Comparison of ENCODE assay signal across 10 cellular contexts in the genomic region with DNA sequence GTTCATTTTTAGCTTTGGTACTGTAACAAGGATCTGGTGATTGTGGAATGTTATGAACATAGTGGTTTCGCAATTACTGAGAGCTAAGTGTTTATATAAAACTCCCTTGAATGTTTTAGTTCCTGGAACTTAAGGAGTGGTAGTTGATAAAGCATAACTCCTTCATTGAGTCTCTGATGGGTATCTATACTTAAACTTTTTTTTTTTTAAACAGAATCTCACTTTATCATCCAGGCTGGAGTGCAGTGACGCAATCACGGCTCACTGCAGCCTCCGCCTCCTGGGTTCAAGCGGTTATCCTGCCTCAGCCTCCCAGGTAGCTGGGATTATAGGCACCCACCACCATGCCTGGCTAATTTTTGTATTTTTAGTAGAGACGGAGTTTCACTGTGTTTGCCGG. TPM values are rescaled to one million over a fixed set of nuclear protein-coding genes. Genes with fewer than 3 reads are reported as not detected.
DNase-seq lines count a peak whose midpoint lies in the region; ATAC-seq and TF ChIP-seq lines count a peak whose summit lies in the region.
"Had no signal": no experiment of that assay in that cellular context is flagged by ENCODE, and none has a peak within 500 bp of the region (broad histone marks: within the 10 kb centered on the region; RNA-seq: fewer than 3 reads in every experiment).

No MANE protein-coding gene starts in this region.

- no peak overlapping the region for H3K18ac ChIP-seq in mesendoderm (ENCODE audit: low read length)

- no peak overlapping the region for H3K56ac ChIP-seq in mesendoderm (ENCODE audit: low read length)

- no peak overlapping the region for H3K4ac ChIP-seq in mesendoderm (ENCODE audit: low read depth, low read length)

- H3K9ac ChIP-seq in HCT116 (ENCODE audit: low read length) (no peak overlapping the region), mesendoderm (ENCODE audit: low read length) (no peak overlapping the region)

- no peak overlapping the region for H3K4me3 ChIP-seq in HCT116 (replicated peaks in 1 of 2; ENCODE audit: low read depth in 1 of 2, low read length in 2 of 2)
- no peak overlapping the region for H3K4me3 ChIP-seq in thymus (ENCODE audit: low read length)
- H3K4me3 ChIP-seq in mesendoderm (ENCODE audit: low read length) = no peak overlapping the region

- RAD21 ChIA-PET in HCT116 (lab: Charles Lee; ENCODE audit: low non-redundant PET in 1 of 2, low total read pairs in 2 of 2, uncharacterized antibody in 2 of 2, unreplicated experiment in 2 of 2) = no interaction called here

- no peak overlapping the region for H4K8ac ChIP-seq in mesendoderm (ENCODE audit: low read depth, low read length)

- no peak overlapping the region for H2BK15ac ChIP-seq in mesendoderm (replicated peaks; ENCODE audit: low read depth)

- no peaks in the 10 kb centered on the region for H4K20me1 ChIP-seq in HCT116 (ENCODE audit: insufficient read depth)

- intact Hi-C loops in HCT116 (cut with micrococcal nuclease) = no loop called here

- ATAC-seq in HCT116 (no peak), GM19023 (IDR thresholded peaks at IDR 0.05; ENCODE audit: unreplicated experiment) (no peak)

- no peak overlapping the region for H2AK5ac ChIP-seq in mesendoderm (ENCODE audit: low read length)

- TF ChIP-seq POLR2A in HCT116 (IDR thresholded peaks at IDR 0.05; ENCODE audit: borderline replicate concordance, extremely low read depth, insufficient read depth, insufficient read length) = no peak

- no peak overlapping the region for H2BK5ac ChIP-seq in mesendoderm (ENCODE audit: low read length)

- no peak overlapping the region for H3K27ac ChIP-seq in HCT116 (ENCODE audit: low read depth, low read length)
- peak overlapping the region; percentile 31 for H3K27ac ChIP-seq in thymus (ENCODE audit: low read depth)
- no peak overlapping the region for H3K27ac ChIP-seq in mesendoderm (ENCODE audit: low read depth, low read length)

- H3K9me2 ChIP-seq in HCT116 (ENCODE audit: insufficient read depth) = no peaks in the 10 kb centered on the region

- H3K23ac ChIP-seq in mesendoderm (ENCODE audit: low read length) = no peak overlapping the region

- DNase-seq in HCT116 (ENCODE audit: low read depth, low spot score) = no peak
- peak; percentile 97 for DNase-seq in amniotic epithelial cell (ENCODE audit: low read depth)
- peak; percentile 10 for DNase-seq in foreskin melanocyte
- DNase-seq in mesendoderm = no peak
- DNase-seq in activated T-cell treated with anti-CD3 and anti-CD28 coated beads, Interleukin-2, amount 50 U/mL, for 1 hour = no peak
- DNase-seq in D341Med (ENCODE audit: low spot score) = no peak
- DNase-seq: NCI-H1105 treated with DMSO at 0.1 percent for 48 hours; stimulated activated naive CD4-positive, alpha-beta T cell treated with Interleukin-2 at 50 U/mL for 16 hours had no signal

- no peak for TF ChIP-seq CTCF in HCT116 (IDR thresholded peaks at IDR 0.05 in 2 of 3, conservative IDR thresholded peaks at IDR 0.05 in 1 of 3; ENCODE audit: borderline replicate concordance in 1 of 3, insufficient read depth in 1 of 3, low read depth in 2 of 3, low read length in 2 of 3)

- POLR2A ChIA-PET in HCT116 (lab: Charles Lee) = no interaction called here

- WGBS in thymus = 97% methylated on average over 7 of the region's 7 CpGs
- WGBS in mesendoderm (ENCODE audit: extremely low coverage, insufficient coverage, low lambda C conversion rate) = no CpG with 5 or more reads among the region's 7 CpGs

- H2BK120ac ChIP-seq in mesendoderm (ENCODE audit: low read depth, low read length) = no peak overlapping the region

- H4K5ac ChIP-seq in mesendoderm (ENCODE audit: low read length) = no peak overlapping the region

- H3K4me2 ChIP-seq in HCT116 (ENCODE audit: low read length) (no peak overlapping the region), mesendoderm (ENCODE audit: low read length) (no peak overlapping the region)

- H3K4me1 ChIP-seq in HCT116 (ENCODE audit: control insufficient read depth in 1 of 2, insufficient read depth in 2 of 2, low read length in 2 of 2) (no peaks in the 10 kb centered on the region), thymus (ENCODE audit: control insufficient read depth, insufficient read depth, low read length) (no peaks in the 10 kb centered on the region), mesendoderm (ENCODE audit: control insufficient read depth, low read depth, low read length) (no peaks in the 10 kb centered on the region)

- H3K79me1 ChIP-seq in mesendoderm (ENCODE audit: low read length) = peaks cover 3% of the 10 kb centered on the region

- no TSS peak for BruUV-seq in HCT116 (replicated peaks; lab: Mats Ljungman, UMichigan)

- peaks cover 58% of the 10 kb centered on the region for H3K79me2 ChIP-seq in HCT116 (ENCODE audit: insufficient read depth, low read length)
- peaks cover 27% of the 10 kb centered on the region for H3K79me2 ChIP-seq in mesendoderm (ENCODE audit: control insufficient read depth, insufficient read depth, low read length)

- H3K36me3 ChIP-seq in HCT116 (ENCODE audit: control insufficient read depth in 1 of 2, insufficient read depth in 2 of 2, low read length in 2 of 2) (peaks cover 0 to 10% of the 10 kb centered on the region in 2 experiments; a peak in 1 of 4 replicates), thymus (ENCODE audit: control insufficient read depth, insufficient read depth) (no peaks in the 10 kb centered on the region), mesendoderm (ENCODE audit: control insufficient read depth, insufficient read depth, low read length) (no peaks in the 10 kb centered on the region)

- TF ChIP-seq RAD21 in HCT116 (IDR thresholded peaks at IDR 0.05; ENCODE audit: low read depth) = no peak

- CTCF ChIA-PET in HCT116 (lab: Charles Lee) = no interaction called here

- no peak overlapping the region for H2AFZ ChIP-seq in HCT116 (ENCODE audit: low read depth, low read length, poor library complexity, severe bottlenecking)

- H3K27me3 ChIP-seq in HCT116 (ENCODE audit: insufficient read depth, low read length) (no peaks in the 10 kb centered on the region), thymus (ENCODE audit: control insufficient read depth, insufficient read depth) (no peaks in the 10 kb centered on the region), mesendoderm (ENCODE audit: insufficient read depth, low read length, poor library complexity) (no peaks in the 10 kb centered on the region)

- H3K9me3 ChIP-seq in HCT116 (ENCODE audit: control insufficient read depth in 1 of 2, insufficient read depth in 1 of 2, low read depth in 1 of 2, low read length in 2 of 2) (no peaks in the 10 kb centered on the region), thymus (ENCODE audit: control insufficient read depth) (no peaks in the 10 kb centered on the region)

TF ChIP-seq in HCT116, 20 proteins besides CTCF, POLR2A, EP300 and RAD21:
- peak; percentile 73 for TF ChIP-seq CEBPB (IDR thresholded peaks at IDR 0.05; ENCODE audit: low read depth)
- TF ChIP-seq, protein P1, sequence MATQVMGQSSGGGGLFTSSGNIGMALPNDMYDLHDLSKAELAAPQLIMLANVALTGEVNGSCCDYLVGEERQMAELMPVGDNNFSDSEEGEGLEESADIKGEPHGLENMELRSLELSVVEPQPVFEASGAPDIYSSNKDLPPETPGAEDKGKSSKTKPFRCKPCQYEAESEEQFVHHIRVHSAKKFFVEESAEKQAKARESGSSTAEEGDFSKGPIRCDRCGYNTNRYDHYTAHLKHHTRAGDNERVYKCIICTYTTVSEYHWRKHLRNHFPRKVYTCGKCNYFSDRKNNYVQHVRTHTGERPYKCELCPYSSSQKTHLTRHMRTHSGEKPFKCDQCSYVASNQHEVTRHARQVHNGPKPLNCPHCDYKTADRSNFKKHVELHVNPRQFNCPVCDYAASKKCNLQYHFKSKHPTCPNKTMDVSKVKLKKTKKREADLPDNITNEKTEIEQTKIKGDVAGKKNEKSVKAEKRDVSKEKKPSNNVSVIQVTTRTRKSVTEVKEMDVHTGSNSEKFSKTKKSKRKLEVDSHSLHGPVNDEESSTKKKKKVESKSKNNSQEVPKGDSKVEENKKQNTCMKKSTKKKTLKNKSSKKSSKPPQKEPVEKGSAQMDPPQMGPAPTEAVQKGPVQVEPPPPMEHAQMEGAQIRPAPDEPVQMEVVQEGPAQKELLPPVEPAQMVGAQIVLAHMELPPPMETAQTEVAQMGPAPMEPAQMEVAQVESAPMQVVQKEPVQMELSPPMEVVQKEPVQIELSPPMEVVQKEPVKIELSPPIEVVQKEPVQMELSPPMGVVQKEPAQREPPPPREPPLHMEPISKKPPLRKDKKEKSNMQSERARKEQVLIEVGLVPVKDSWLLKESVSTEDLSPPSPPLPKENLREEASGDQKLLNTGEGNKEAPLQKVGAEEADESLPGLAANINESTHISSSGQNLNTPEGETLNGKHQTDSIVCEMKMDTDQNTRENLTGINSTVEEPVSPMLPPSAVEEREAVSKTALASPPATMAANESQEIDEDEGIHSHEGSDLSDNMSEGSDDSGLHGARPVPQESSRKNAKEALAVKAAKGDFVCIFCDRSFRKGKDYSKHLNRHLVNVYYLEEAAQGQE (IDR thresholded peaks at IDR 0.05; ENCODE audit: low read depth) = no peak

RNA-seq across cellular contexts. Expression of a gene that starts 11.3 kb away (rescaled TPM):
- total RNA-seq in HCT116 (2021; ENCODE audit: unreplicated experiment) = 25.2 TPM
- 6.0 and 10.5 TPM in 2 replicates for polyA plus RNA-seq in HCT116 (2012)
- 21.9 TPM for polyA plus RNA-seq in thymus
- 54.9 TPM for polyA plus RNA-seq in mesendoderm (2013, experiment 1 of 2)
- 57.3 TPM for polyA plus RNA-seq in mesendoderm (2013, experiment 2 of 2)

RNA-seq across cellular contexts. Expression of a gene that starts 52.0 kb away (rescaled TPM):
- 40.1 TPM for total RNA-seq in HCT116 (2021; ENCODE audit: unreplicated experiment)
- polyA plus RNA-seq in HCT116 (2012) = 20.3 and 24.3 TPM in 2 replicates
- polyA plus RNA-seq in thymus = 11.7 TPM
- 23.5 TPM for polyA plus RNA-seq in mesendoderm (2013, experiment 1 of 2)
- 22.9 TPM for polyA plus RNA-seq in mesendoderm (2013, experiment 2 of 2)

Comparison
In these comparisons a context has a peak if more than half of its experiments do, and no peak if none do; other contexts are left out.
1. DNase-seq: peak in amniotic epithelial cell (single experiment) and foreskin melanocyte (single experiment); none in HCT116 (single experiment), mesendoderm (single experiment), activated T-cell treated with anti-CD3 and anti-CD28 coated beads, Interleukin-2, amount 50 U/mL, for 1 hour (single experiment) and D341Med (single experiment).